ENCODE assay signal across 34 cellular contexts in the genomic region with DNA sequence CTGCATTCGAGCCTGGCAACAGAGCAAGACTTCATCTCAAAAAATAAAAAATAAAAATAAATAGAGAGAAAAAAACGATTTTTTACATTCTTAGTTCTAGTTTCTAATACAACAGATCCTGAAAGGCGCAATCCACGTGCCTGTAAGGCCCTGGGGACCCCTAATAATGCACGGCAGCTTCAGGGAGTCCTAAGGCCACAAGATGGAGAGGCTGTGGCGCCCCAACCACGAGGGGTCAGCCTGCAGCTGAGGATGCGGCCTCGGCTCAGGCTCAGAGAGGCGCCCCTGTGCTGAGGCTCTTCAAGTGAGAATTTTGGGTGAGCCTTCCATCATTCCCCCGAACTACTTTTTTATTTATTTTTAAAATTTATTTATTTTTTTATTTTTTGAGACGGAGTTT. TPM values are rescaled to one million over a fixed set of nuclear protein-coding genes. Genes with fewer than 3 reads are reported as not detected.
"Had no signal": no experiment of that assay in that cellular context is flagged by ENCODE, and none has a peak within 500 bp of the region (broad histone marks: within the 10 kb centered on the region; RNA-seq: fewer than 3 reads in every experiment).

No MANE protein-coding gene starts in this region.

- ATAC-seq: activated naive CD4-positive, alpha-beta T cell treated with anti-CD3 and anti-CD28 coated beads, Interleukin-2, amount 50 U/mL, for 72 hours; activated T-cell treated with anti-CD3 and anti-CD28 coated beads, Interleukin-2, amount 50 U/mL, for 72 hours; gastroesophageal sphincter; heart right ventricle; T-helper 17 cell had no signal

- H3K4me1 ChIP-seq: ascending aorta, breast epithelium, colonic mucosa had no signal

- H3K27ac ChIP-seq: ascending aorta, breast epithelium, cardiac muscle cell, colonic mucosa, epithelial cell of prostate, esophagus squamous epithelium, gastroesophageal sphincter, heart right ventricle had no signal

- DNase-seq: activated CD4-positive, alpha-beta memory T cell treated with anti-CD3 and anti-CD28 coated beads, Interleukin-2, amount 10 ng/mL, durations not matched to agents 7 days and 5 days; activated CD4-positive, alpha-beta T cell treated with anti-CD3 and anti-CD28 coated beads for 1 hour; activated CD4-positive, alpha-beta T cell treated with anti-CD3 and anti-CD28 coated beads for 4 hours; activated CD4-positive, alpha-beta T cell treated with anti-CD3 and anti-CD28 coated beads, Interleukin-2, amount 10 ng/mL, durations not matched to agents 7 days and 5 days; activated CD4-positive, alpha-beta T cell treated with anti-CD3 and anti-CD28 coated beads, Interleukin-2, amount 50 U/mL, for 4 hours; activated CD8-positive, alpha-beta memory T cell treated with anti-CD3 and anti-CD28 coated beads, Interleukin-2, amount 50 U/mL, for 48 hours; activated gamma-delta T cell; activated naive CD4-positive, alpha-beta T cell; activated naive CD4-positive, alpha-beta T cell treated with anti-CD3 and anti-CD28 coated beads, Interleukin-2, amount 10 ng/mL, durations not matched to agents 7 days and 5 days; activated naive CD8-positive, alpha-beta T cell treated with anti-CD3 and anti-CD28 coated beads, Interleukin-2, amount 10 ng/mL, durations not matched to agents 7 days and 5 days; activated T-cell treated with anti-CD3 and anti-CD28 coated beads for 4 hours; activated T-cell treated with anti-CD3 and anti-CD28 coated beads, Interleukin-2, amount 50 U/mL, for 24 hours; activated T-cell treated with anti-CD3 and anti-CD28 coated beads, Interleukin-2, amount 50 U/mL, for 72 hours; central memory CD4-positive, alpha-beta T cell; cerebellar nuclear complex; colonic mucosa; effector CD8-positive, alpha-beta T cell; esophagus squamous epithelium; foreskin melanocyte; heart right ventricle; T-helper 17 cell; T1000 had no signal

- FAIRE-seq: endometrium, endothelial cell of umbilical vein had no signal

- H3K9me3 ChIP-seq: ascending aorta, breast epithelium, colonic mucosa, esophagus squamous epithelium, gastroesophageal sphincter, heart right ventricle had no signal

- H3K4me3 ChIP-seq: ascending aorta, breast epithelium, cardiac muscle cell, colonic mucosa, esophagus squamous epithelium, gastroesophageal sphincter, heart right ventricle had no signal

- H3K27me3 ChIP-seq: ascending aorta, breast epithelium, cardiac muscle cell, colonic mucosa, esophagus squamous epithelium, gastroesophageal sphincter, heart right ventricle had no signal

RNA-seq across cellular contexts. Expression of a gene that starts 14.6 kb away (rescaled TPM):
- total RNA-seq: activated CD4-positive, alpha-beta memory T cell treated with anti-CD3 and anti-CD28 coated beads, Interleukin-2, amount 10 ng/mL, durations not matched to agents 7 days and 5 days; activated CD4-positive, alpha-beta T cell treated with anti-CD3 and anti-CD28 coated beads, Interleukin-2, amount 10 ng/mL, durations not matched to agents 7 days and 5 days; activated naive CD4-positive, alpha-beta T cell treated with anti-CD3 and anti-CD28 coated beads, Interleukin-2, amount 50 U/mL, for 72 hours; activated naive CD8-positive, alpha-beta T cell treated with anti-CD3 and anti-CD28 coated beads, Interleukin-2, amount 10 ng/mL, durations not matched to agents 7 days and 5 days; activated T-cell treated with anti-CD3 and anti-CD28 coated beads, Interleukin-2, amount 50 U/mL, for 72 hours; ascending aorta; breast epithelium; cardiac muscle cell; colonic mucosa; dermis microvascular lymphatic vessel endothelial cell; endothelial cell of umbilical vein; esophagus squamous epithelium; fibroblast of lung; fibroblast of villous mesenchyme; gastroesophageal sphincter; glomerular endothelial cell; T-helper 17 cell had no signal
- polyA plus RNA-seq: cardiac muscle cell, endothelial cell of umbilical vein, fibroblast of lung had no signal
